Comparison of ENCODE assay signal across 8 cellular contexts in genomic region chr11:66593650-66594049, GRCh38. TPM values are rescaled to one million over a fixed set of nuclear protein-coding genes. Genes with fewer than 3 reads are reported as not detected.
A peak's percentile ranks its signal among the peaks of the same experiment; 100 is the strongest.
DNase-seq lines count a peak whose midpoint lies in the region; ATAC-seq and FAIRE-seq lines count a peak whose summit lies in the region.

No MANE protein-coding gene starts in this region.

- peak overlapping the region; percentile 99 for H3K4me3 Mint-ChIP-seq in T-helper 2 cell treated with Interferon-gamma antibody and Interleukin-4, amounts not matched to agents 5 μg/mL and 100 μg/mL, for 36 hours
- H3K4me3 Mint-ChIP-seq in activated naive CD8-positive, alpha-beta T cell treated with anti-CD3 and anti-CD28 coated beads for 36 hours, result peak overlapping the region; percentile 100

- ATAC-seq in left colon (peak; percentile 2), HG03442 (IDR thresholded peaks at IDR 0.05; ENCODE audit: unreplicated experiment) (no peak)

- intact Hi-C loops in left colon (cut with DNase I, micrococcal nuclease), result no loop called here

- peak overlapping the region; percentile 96 for H3K27ac Mint-ChIP-seq in T-helper 2 cell treated with Interferon-gamma antibody and Interleukin-4, amounts not matched to agents 5 μg/mL and 100 μg/mL, for 36 hours
- H3K27ac Mint-ChIP-seq in activated naive CD8-positive, alpha-beta T cell treated with anti-CD3 and anti-CD28 coated beads for 36 hours, result peak overlapping the region; percentile 97

- FAIRE-seq in RCC 7860 (lab: Jason Lieb, UNC), result no peak

- H3K27ac ChIP-seq in temporal lobe (ENCODE audit: low read depth, low read length), result peak overlapping the region; percentile 86

- DNase-seq in T-helper 2 cell treated with Interferon-gamma antibody and Interleukin-4, amounts not matched to agents 5 μg/mL and 100 μg/mL, for 36 hours (ENCODE audit: low spot score), result no peak
- DNase-seq in T-helper 2 cell (no peak), left colon (no peak), RCC 7860 (ENCODE audit: low spot score) (no peak), putamen (ENCODE audit: low spot score) (no peak)
- DNase-seq in activated naive CD8-positive, alpha-beta T cell treated with anti-CD3 and anti-CD28 coated beads for 36 hours, result no peak

- H3K36me3 Mint-ChIP-seq in T-helper 2 cell treated with Interferon-gamma antibody and Interleukin-4, amounts not matched to agents 5 μg/mL and 100 μg/mL, for 36 hours (ENCODE audit: low read depth), result peaks cover 3% of the 10 kb centered on the region
- H3K36me3 Mint-ChIP-seq in activated naive CD8-positive, alpha-beta T cell treated with anti-CD3 and anti-CD28 coated beads for 36 hours, result peaks cover 3% of the 10 kb centered on the region

- H3K27me3 Mint-ChIP-seq in T-helper 2 cell treated with Interferon-gamma antibody and Interleukin-4, amounts not matched to agents 5 μg/mL and 100 μg/mL, for 36 hours (ENCODE audit: low read depth), result no peaks in the 10 kb centered on the region
- H3K27me3 Mint-ChIP-seq in activated naive CD8-positive, alpha-beta T cell treated with anti-CD3 and anti-CD28 coated beads for 36 hours, result no peaks in the 10 kb centered on the region

- peaks cover 17% of the 10 kb centered on the region for H3K4me1 Mint-ChIP-seq in T-helper 2 cell treated with Interferon-gamma antibody and Interleukin-4, amounts not matched to agents 5 μg/mL and 100 μg/mL, for 36 hours (ENCODE audit: low read depth)
- peaks cover 23% of the 10 kb centered on the region for H3K4me1 Mint-ChIP-seq in activated naive CD8-positive, alpha-beta T cell treated with anti-CD3 and anti-CD28 coated beads for 36 hours

- H3K9me3 Mint-ChIP-seq in T-helper 2 cell treated with Interferon-gamma antibody and Interleukin-4, amounts not matched to agents 5 μg/mL and 100 μg/mL, for 36 hours, result no peaks in the 10 kb centered on the region
- H3K9me3 Mint-ChIP-seq in activated naive CD8-positive, alpha-beta T cell treated with anti-CD3 and anti-CD28 coated beads for 36 hours, result no peaks in the 10 kb centered on the region

RNA-seq across cellular contexts. Expression of gene CCS, which starts 0.7 kb away (rescaled TPM):
- 10 to 100 TPM; 19.7 to 20.9 TPM for total RNA-seq in activated naive CD8-positive, alpha-beta T cell treated with anti-CD3 and anti-CD28 coated beads for 36 hours
- total RNA-seq in left colon, result 10 to 100 TPM; 38.5 to 38.6 TPM
- 13.5 TPM for total RNA-seq in temporal lobe

RNA-seq across cellular contexts. Expression of gene CCDC87, which starts 0.8 kb away (rescaled TPM):
- total RNA-seq in activated naive CD8-positive, alpha-beta T cell treated with anti-CD3 and anti-CD28 coated beads for 36 hours, result under 1 TPM; 0.16 to 0.23 TPM
- total RNA-seq in left colon, result under 1 TPM; 0.22 to 0.46 TPM
- total RNA-seq in temporal lobe, result 0.25 TPM

RNA-seq across cellular contexts. Expression of gene RBM14, which starts 22.8 kb away (rescaled TPM):
- 100 to 1,000 TPM; 157 to 162 TPM for total RNA-seq in activated naive CD8-positive, alpha-beta T cell treated with anti-CD3 and anti-CD28 coated beads for 36 hours
- total RNA-seq in left colon (10 to 100 TPM; 45.3 to 48.9 TPM), temporal lobe (25.8 TPM)

RNA-seq across cellular contexts. Expression of gene CTSF, which starts 25.2 kb away (rescaled TPM):
- total RNA-seq in activated naive CD8-positive, alpha-beta T cell treated with anti-CD3 and anti-CD28 coated beads for 36 hours, result 1 to 10 TPM; 1.2 to 1.4 TPM
- 10 to 100 TPM in 1 of 2 donors, 1 to 10 TPM in 1; 5.6 to 20.4 TPM for total RNA-seq in left colon
- 46.2 TPM for total RNA-seq in temporal lobe

RNA-seq across cellular contexts. Expression of gene RBM4, which starts 44.9 kb away (rescaled TPM):
- total RNA-seq in activated naive CD8-positive, alpha-beta T cell treated with anti-CD3 and anti-CD28 coated beads for 36 hours, result 100 to 1,000 TPM; 134 to 140 TPM
- total RNA-seq in left colon (10 to 100 TPM; 90.7 to 92.9 TPM), temporal lobe (119 TPM)
